ENCODE assay signal across 20 cellular contexts in the genomic region with DNA sequence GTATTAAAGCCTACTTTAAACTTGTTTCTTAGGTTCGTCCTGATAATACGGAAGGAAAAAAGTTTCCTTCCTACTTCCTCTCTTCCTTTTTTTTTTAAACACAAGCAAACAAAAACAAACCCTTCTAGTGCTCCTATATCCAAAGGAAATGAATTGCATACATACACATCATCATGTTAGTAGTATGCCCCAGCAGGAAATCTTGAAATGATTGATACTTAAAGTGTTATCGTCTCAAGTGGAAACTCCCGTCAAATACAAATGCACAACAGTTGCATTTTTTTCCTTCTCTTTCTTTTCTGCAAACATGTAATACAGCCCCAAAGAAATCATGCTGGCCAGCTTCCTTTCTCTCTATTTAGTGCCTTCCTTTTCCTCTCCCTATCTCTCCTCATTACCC.
DNase-seq lines count a peak whose midpoint lies in the region; ATAC-seq and TF ChIP-seq lines count a peak whose summit lies in the region.
"Had no signal": no experiment of that assay in that cellular context is flagged by ENCODE, and none has a peak within 500 bp of the region (broad histone marks: within the 10 kb centered on the region; RNA-seq: fewer than 3 reads in every experiment).

No MANE protein-coding gene starts in this region.

- peaks cover 67% of the 10 kb centered on the region for H3K4me1 Mint-ChIP-seq in neural progenitor cell
- H3K4me1 Mint-ChIP-seq: B cell; CD4-positive, CD25-positive, alpha-beta regulatory T cell had no signal

- ATAC-seq in right cardiac atrium (no peak), Right ventricle myocardium inferior (no peak), HG03280 (IDR thresholded peaks at IDR 0.05; ENCODE audit: unreplicated experiment) (no peak), HG02885 (IDR thresholded peaks at IDR 0.05; ENCODE audit: poor library complexity, unreplicated experiment) (no peak)
- ATAC-seq: K562 had no signal

- H3K9me3 ChIP-seq in right cardiac atrium (ENCODE audit: control insufficient read depth, low read length) (no peaks in the 10 kb centered on the region), fibroblast of lung (ENCODE audit: control insufficient read depth, insufficient read depth, low read depth, low read length) (no peaks in the 10 kb centered on the region), neural progenitor cell (ENCODE audit: low read depth) (no peaks in the 10 kb centered on the region)

- H3K27me3 Mint-ChIP-seq in neural progenitor cell (ENCODE audit: insufficient read depth, low read depth) = peaks cover 4% of the 10 kb centered on the region
- H3K27me3 Mint-ChIP-seq: B cell; CD4-positive, CD25-positive, alpha-beta regulatory T cell had no signal

- no peak overlapping the region for H3K9ac ChIP-seq in fibroblast of lung (ENCODE audit: insufficient read depth, low read length)
- H3K9ac ChIP-seq in neural progenitor cell = no peak overlapping the region

- H3K27me3 ChIP-seq in right cardiac atrium (ENCODE audit: control insufficient read depth, insufficient read depth) (no peaks in the 10 kb centered on the region), fibroblast of lung (ENCODE audit: control insufficient read depth, insufficient read depth, low read length) (no peaks in the 10 kb centered on the region), neural progenitor cell (no peaks in the 10 kb centered on the region)

- no peak overlapping the region for H3K4me2 ChIP-seq in fibroblast of lung (ENCODE audit: extremely low read depth, insufficient read depth, low read length)
- H3K4me2 ChIP-seq in neural progenitor cell = peak overlapping the region; percentile 32

- H4K20me1 ChIP-seq in fibroblast of lung (ENCODE audit: control insufficient read depth, extremely low read depth, insufficient read depth, low read length) = no peaks in the 10 kb centered on the region
- H4K20me1 ChIP-seq in neural progenitor cell (ENCODE audit: low read depth) = no peaks in the 10 kb centered on the region

- intact Hi-C loops in right cardiac atrium (cut with DNase I) (no loop called here), Right ventricle myocardium inferior (cut with DNase I) (no loop called here)

- peak overlapping the region; percentile 32 for H3K4me3 Mint-ChIP-seq in neural progenitor cell
- H3K4me3 Mint-ChIP-seq: B cell; CD4-positive, CD25-positive, alpha-beta regulatory T cell had no signal

- H3K36me3 Mint-ChIP-seq in neural progenitor cell = peaks cover 1% of the 10 kb centered on the region
- H3K36me3 Mint-ChIP-seq: CD4-positive, CD25-positive, alpha-beta regulatory T cell had no signal

- peak overlapping the region; percentile 47 for H3K27ac Mint-ChIP-seq in neural progenitor cell
- H3K27ac Mint-ChIP-seq: B cell; CD4-positive, CD25-positive, alpha-beta regulatory T cell had no signal

- H3K4me3 ChIP-seq in right cardiac atrium (ENCODE audit: low read length) (peak overlapping the region; percentile 5), fibroblast of lung (replicated peaks in 1 of 4; ENCODE audit: control extremely low read depth in 1 of 4, insufficient read depth in 1 of 4, low read depth in 3 of 4, low read length in 4 of 4) (no peak overlapping the region), neural progenitor cell (no peak overlapping the region)
- H3K4me3 ChIP-seq: K562 had no signal

- H3K36me3 ChIP-seq in fibroblast of lung (ENCODE audit: control insufficient read depth, insufficient read depth, low read length) (no peaks in the 10 kb centered on the region), neural progenitor cell (no peaks in the 10 kb centered on the region)

- WGBS in right cardiac atrium = 25% methylated on average over 4 of the region's 4 CpGs

- H3K4me1 ChIP-seq in right cardiac atrium (ENCODE audit: control insufficient read depth, insufficient read depth, low read length) (no peaks in the 10 kb centered on the region), fibroblast of lung (ENCODE audit: control insufficient read depth, extremely low read depth, insufficient read depth, low read length) (no peaks in the 10 kb centered on the region), neural progenitor cell (peaks cover 56% of the 10 kb centered on the region)

- peaks cover 18% of the 10 kb centered on the region for H3F3A ChIP-seq in neural progenitor cell (ENCODE audit: low read depth)

- no peak overlapping the region for H3K27ac ChIP-seq in right cardiac atrium (ENCODE audit: low read length)
- no peak overlapping the region for H3K27ac ChIP-seq in fibroblast of lung (ENCODE audit: insufficient read depth, low read length)
- H3K27ac ChIP-seq in neural progenitor cell = no peak overlapping the region

- H3K79me2 ChIP-seq in fibroblast of lung (ENCODE audit: control insufficient read depth, insufficient read depth, low read length) (no peaks in the 10 kb centered on the region), neural progenitor cell (ENCODE audit: low read depth) (no peaks in the 10 kb centered on the region)

- TF ChIP-seq CTCF in fibroblast of lung (conservative IDR thresholded peaks at IDR 0.05 in 1 of 2, IDR thresholded peaks at IDR 0.05 in 1 of 2; ENCODE audit: low read depth in 1 of 2, low read length in 2 of 2) (no peak), neural progenitor cell (IDR thresholded peaks at IDR 0.05) (no peak)

- DNase-seq in right cardiac atrium (no peak), Right ventricle myocardium inferior (ENCODE audit: missing footprints) (no peak), fibroblast of lung (ENCODE audit: low read depth in 2 of 2) (no peak), neural progenitor cell (ENCODE audit: low spot score) (no peak), HT-29 (ENCODE audit: low spot score) (no peak)
- DNase-seq: CD4-positive, CD25-positive, alpha-beta regulatory T cell; COR-L47; H7; NCI-H1105; NCI-H1694; NCI-H2081 treated with DMSO at 0.1 percent for 48 hours; NCI-H226; NCI-H524; NCI-H82; OCI-M1; SIG-M5 had no signal

- H2AFZ ChIP-seq in fibroblast of lung (ENCODE audit: low read length) (peak overlapping the region; percentile 13), neural progenitor cell (replicated peaks) (no peak overlapping the region)

- no peaks in the 10 kb centered on the region for H3K9me3 Mint-ChIP-seq in neural progenitor cell
